In genomic region chr17:4331614-4332013, GRCh38 we compare ENCODE assay signal across 12 cellular contexts. TPM values are rescaled to one million over a fixed set of nuclear protein-coding genes. Genes with fewer than 3 reads are reported as not detected.
DNase-seq lines count a peak whose midpoint lies in the region; ATAC-seq, FAIRE-seq and TF ChIP-seq lines count a peak whose summit lies in the region.
"Had no signal": no experiment of that assay in that cellular context is flagged by ENCODE, and none has a peak within 500 bp of the region (broad histone marks: within the 10 kb centered on the region; RNA-seq: fewer than 3 reads in every experiment).

No MANE protein-coding gene starts in this region.

- H3K4me3 ChIP-seq in GM12865 (ENCODE audit: low read depth, low read length) (no peak overlapping the region), HEK293 (ENCODE audit: low read depth, low read length) (no peak overlapping the region), K562 (no peak overlapping the region), psoas muscle (peak overlapping the region; percentile 1), prostate gland (no peak overlapping the region)
- H3K4me3 ChIP-seq: right lobe of liver had no signal

- H3K9me3 ChIP-seq in HEK293 (ENCODE audit: control insufficient read depth, insufficient read depth, low read depth, low read length), result no peaks in the 10 kb centered on the region
- no peaks in the 10 kb centered on the region for H3K9me3 ChIP-seq in K562 (replicated peaks; ENCODE audit: control insufficient read depth, insufficient read depth, low read depth, low read length)
- no peaks in the 10 kb centered on the region for H3K9me3 ChIP-seq in psoas muscle
- H3K9me3 ChIP-seq in prostate gland, result no peaks in the 10 kb centered on the region
- H3K9me3 ChIP-seq: right lobe of liver had no signal

- peak; percentile 93 for ATAC-seq in K562
- ATAC-seq in psoas muscle, result no peak
- no peak for ATAC-seq in left colon

- WGBS in K562 (ENCODE audit: insufficient coverage, low coverage, missing lambda C conversion rate), result 6% methylated on average over 7 of the region's 7 CpGs
- 19 to 29% (median 20%) methylated on average over 7 of the region's 7 CpGs for whole genome bisulfite sequencing in psoas muscle, 3 donors
- 58% methylated on average over 7 of the region's 7 CpGs for WGBS in prostate gland

- H3K9ac ChIP-seq in K562 (ENCODE audit: insufficient read depth in 1 of 2, low read depth in 2 of 2, low read length in 2 of 2), result peak overlapping the region; percentile 44 to 71; a peak in 2 of 4 replicates

- H3K9me1 ChIP-seq in K562 (ENCODE audit: control insufficient read depth, insufficient read depth, low read length), result no peaks in the 10 kb centered on the region

- peak; percentile 60 for FAIRE-seq in K562 (lab: Jason Lieb, UNC)
- FAIRE-seq: RCC 7860 had no signal

- no TSS peak for BruUV-seq in K562 (replicated peaks; lab: Mats Ljungman, UMichigan)

- TF ChIP-seq CTCF in GM12865 (IDR thresholded peaks at IDR 0.05; ENCODE audit: insufficient read depth, low read depth, low read length, missing control alignments) (no peak), HEK293 (tag by site-specific recombination; IDR thresholded peaks at IDR 0.05) (no peak), K562 (IDR thresholded peaks at IDR 0.05 in 2 of 3, conservative IDR thresholded peaks at IDR 0.05 in 1 of 3; ENCODE audit: insufficient read depth in 2 of 3, low read depth in 1 of 3, low read length in 3 of 3) (no peak), psoas muscle (IDR thresholded peaks at IDR 0.05) (no peak), prostate gland (IDR thresholded peaks at IDR 0.05) (no peak)

- no peak overlapping the region for H2AFZ ChIP-seq in K562 (ENCODE audit: low read depth, low read length)

- H3K36me3 ChIP-seq in HEK293 (ENCODE audit: control insufficient read depth in 2 of 2, insufficient read depth in 1 of 2, low read length in 2 of 2), result peaks cover 4 to 6% of the 10 kb centered on the region in 2 experiments; a peak in 2 of 3 replicates
- H3K36me3 ChIP-seq in K562 (ENCODE audit: control insufficient read depth, insufficient read depth, low read length), result peaks cover 12% of the 10 kb centered on the region; the same call in 2 of the 3 replicates
- H3K36me3 ChIP-seq in psoas muscle (ENCODE audit: insufficient read depth in 1 of 2, low read depth in 1 of 2), result peaks cover 0 to 7% of the 10 kb centered on the region in 2 donors
- no peaks in the 10 kb centered on the region for H3K36me3 ChIP-seq in prostate gland
- H3K36me3 ChIP-seq: right lobe of liver had no signal

- peaks cover 3% of the 10 kb centered on the region; the same call in 1 of the 2 replicates for H4K20me1 ChIP-seq in K562 (replicated peaks; ENCODE audit: control insufficient read depth, insufficient read depth, low read length)

- peak; percentile 77 for DNase-seq in GM12865 (ENCODE audit: low read depth)
- DNase-seq in K562 (ENCODE audit: extremely low read depth in 1 of 4, low spot score in 3 of 4), result peak; percentile 15 to 56 (median 32)
- no peak for DNase-seq in psoas muscle
- no peak for DNase-seq in prostate gland (ENCODE audit: low spot score)
- DNase-seq in left colon, result no peak
- DNase-seq in G401 (ENCODE audit: low spot score), result no peak
- DNase-seq: aorta, NCI-H1105 treated with DMSO at 0.1 percent for 48 hours, NCI-H510A treated with DMSO at 0.1 percent for 48 hours, right lobe of liver had no signal

- in situ Hi-C loops in K562 (cut with MboI) (no loop called here), G401 (cut with HindIII; ENCODE audit: low sequenced_read_pairs) (no loop called here)

- H3K4me1 ChIP-seq in HEK293 (ENCODE audit: control insufficient read depth, insufficient read depth, low read length) (peaks cover 44% of the 10 kb centered on the region), K562 (replicated peaks in 1 of 2; ENCODE audit: control insufficient read depth in 2 of 2, insufficient read depth in 2 of 2, low read length in 2 of 2) (peaks cover 6 to 10% of the 10 kb centered on the region in 2 experiments; a peak in 4 of 5 replicates), psoas muscle (peaks cover 81% of the 10 kb centered on the region), prostate gland (replicated peaks) (peaks cover 11% of the 10 kb centered on the region)
- H3K4me1 ChIP-seq: right lobe of liver had no signal

- no peak for TF ChIP-seq RAD21 in K562 (CRISPR knock-in tag; conservative IDR thresholded peaks at IDR 0.05 in 1 of 2, IDR thresholded peaks at IDR 0.05 in 1 of 2)

- intact Hi-C loops in K562 (cut with micrococcal nuclease), result no loop called here
- intact Hi-C loops in psoas muscle (cut with DNase I), result no loop called here
- intact Hi-C loops in prostate gland (cut with DNase I), result no loop called here
- intact Hi-C loops in left colon (cut with DNase I, micrococcal nuclease), result no loop called here

- CTCF ChIA-PET in HEK293 (lab: Yijun Ruan, JAX) (interaction anchor here (0.8 kb wide), 1 partner anchor 28 kb away, joined by 4 read pairs; no protein-coding TSS in a partner anchor), K562 (lab: Yijun Ruan, JAX; ENCODE audit: low intra/inter-chr PET ratio) (no interaction called here)

- peaks cover 95% of the 10 kb centered on the region for H3K79me2 ChIP-seq in K562 (ENCODE audit: control insufficient read depth, insufficient read depth, low read length)

- TF ChIP-seq POLR2A in K562 (conservative IDR thresholded peaks at IDR 0.05), result no peak
- no peak for TF ChIP-seq POLR2A in prostate gland (IDR thresholded peaks at IDR 0.05)

- H3K27me3 ChIP-seq in K562 (ENCODE audit: control insufficient read depth in 2 of 2, insufficient read depth in 2 of 2, low read length in 2 of 2) (no peaks in the 10 kb centered on the region), psoas muscle (ENCODE audit: insufficient read depth in 3 of 3, low read length in 2 of 3) (no peaks in the 10 kb centered on the region), prostate gland (replicated peaks; ENCODE audit: insufficient read depth) (no peaks in the 10 kb centered on the region)
- H3K27me3 ChIP-seq: right lobe of liver had no signal

- no peak for TF ChIP-seq EP300 in K562 (IDR thresholded peaks at IDR 0.05; ENCODE audit: low read length)

- POLR2A ChIA-PET in HEK293 (lab: Yijun Ruan, JAX) (no interaction called here), K562 (lab: Yijun Ruan, JAX) (interaction anchor here (1.0 to 1.5 kb wide), 3 partner anchors 32 to 188 kb away, joined by 3 to 5 read pairs (median 3); no protein-coding TSS in a partner anchor)

- H3K27ac ChIP-seq in HEK293 (ENCODE audit: extremely low read depth, low read depth, low read length) (peak overlapping the region; percentile 29; the same call in 1 of the 2 replicates), K562 (ENCODE audit: extremely low read depth, low read depth, low read length) (peak overlapping the region; percentile 70; the same call in 2 of the 3 replicates), psoas muscle (peak overlapping the region; percentile 87), prostate gland (no peak overlapping the region)
- H3K27ac ChIP-seq: right lobe of liver had no signal

- peak overlapping the region; percentile 49; the same call in 1 of the 2 replicates for H3K4me2 ChIP-seq in K562 (ENCODE audit: insufficient read depth, low read length)

TF ChIP-seq in HEK293, 187 proteins besides CTCF, POLR2A, EP300 and RAD21 (continues in another document):
- TF ChIP-seq ZNF544 (tag by site-specific recombination; IDR thresholded peaks at IDR 0.05), result no peak
- no peak for TF ChIP-seq ZNF433 (tag by site-specific recombination; IDR thresholded peaks at IDR 0.05; ENCODE audit: low read depth)
- TF ChIP-seq ZNF600 (tag by site-specific recombination; IDR thresholded peaks at IDR 0.05), result 0 out of 2 replicates have a peak, but pooled peaks have one; percentile 18

TF ChIP-seq in K562, 482 proteins besides CTCF, POLR2A, EP300 and RAD21 (continues in another document):
- TF ChIP-seq MNT (conservative IDR thresholded peaks at IDR 0.05) (0 out of 4 replicates have a peak, but pooled peaks of 1 of the 2 experiments have one; percentile 32), ARID1B (IDR thresholded peaks at IDR 0.05) (peak; percentile 57), SP2 (IDR thresholded peaks at IDR 0.05; ENCODE audit: extremely low read depth, low read depth, low read length, poor library complexity, severe bottlenecking) (no peak), ZNF79 (CRISPR knock-in tag; IDR thresholded peaks at IDR 0.05; ENCODE audit: low read depth) (no peak)

RNA-seq across cellular contexts. Expression of gene UBE2G1, which starts 34.9 kb away (rescaled TPM):
- total RNA-seq in K562 (2011; cell fraction: chromatin; rRNA removed; ENCODE audit: low replicate concordance), result 8.0 and 17.2 TPM in 2 replicates
- 8.7 and 10.5 TPM in 2 replicates for total RNA-seq in K562 (2011; cell fraction: nucleolus; rRNA removed)
- total RNA-seq in K562 (2011; cell fraction: nucleoplasm; rRNA removed), result 13.7 and 19.2 TPM in 2 replicates
- 46.5 and 48.8 TPM in 2 replicates for total RNA-seq in K562 (2014; rRNA removed)
- total RNA-seq in K562 (2014; rRNA removed; fragmentation: Illumina TruSeq; extraction: Trizol), result 25.2 and 30.7 TPM in 2 replicates
- 28.4 and 28.9 TPM in 2 replicates for total RNA-seq in K562 (2015; rRNA removed; fragmentation: Illumina TruSeq; extraction: Trizol)
- total RNA-seq in K562 (2021), result 65.9 and 70.1 TPM in 2 replicates
- 26.7 and 39.6 TPM in 2 replicates for polyA plus RNA-seq in K562 (2011; rRNA removed)
- 16.9 and 21.1 TPM in 2 replicates for polyA plus RNA-seq in K562 (2011; cell fraction: cytosol; rRNA removed)
- polyA plus RNA-seq in K562 (2011; cell fraction: nucleus; rRNA removed), result 9.6 and 10.6 TPM in 2 replicates
- 33.0 and 37.8 TPM in 2 replicates for polyA plus RNA-seq in K562 (2012)
- 28.8 and 36.7 TPM in 2 replicates for polyA plus RNA-seq in K562 (2014; fragmentation: Illumina TruSeq; extraction: Trizol)
- 10 to 100 TPM; 10.1 to 16.4 TPM for polyA plus RNA-seq in K562 (2014; fragmentation: Nextera tagmentation; extraction: Ambion mirVana)
- 29.0 and 29.7 TPM in 2 replicates for polyA plus RNA-seq in K562 (2014; rRNA removed)
- polyA minus RNA-seq in K562 (2011; rRNA and poly(A)+ RNA removed), result 26.1 and 30.5 TPM in 2 replicates
- polyA minus RNA-seq in K562 (2011; cell fraction: cytosol; rRNA and poly(A)+ RNA removed), result 22.1 and 25.4 TPM in 2 replicates
- 8.8 TPM in 2 replicates for polyA minus RNA-seq in K562 (2011; cell fraction: nucleus; rRNA and poly(A)+ RNA removed)
- 100 to 1,000 TPM; 152 to 239 (median 175) TPM for total RNA-seq in psoas muscle
- 100 to 1,000 TPM in 1 of 3 donors, 10 to 100 TPM in 2; 54.6 to 128 (median 73.0) TPM for polyA plus RNA-seq in psoas muscle
- total RNA-seq in prostate gland, result 10 to 100 TPM; 54.1 to 59.3 TPM
- 10 to 100 TPM; 59.5 to 71.5 TPM for total RNA-seq in left colon
- 43.3 and 70.9 TPM in 2 replicates for total RNA-seq in G401 (2014; rRNA removed; shearing (Covaris generic))

Comparison
In these comparisons a context has a peak if more than half of its experiments do, and no peak if none do; other contexts are left out.
1. DNase-seq: peak in GM12865 (single experiment) and K562 (4 of 4); none in psoas muscle (0 of 2), prostate gland (single experiment), left colon (0 of 2) and G401 (single experiment).
2. H3K27ac ChIP-seq: peak in HEK293 (single experiment), K562 (single experiment) and psoas muscle (single experiment); none in prostate gland (0 of 2).